ENCODE assay signal across 20 cellular contexts in genomic region chr6:167672738-167673137, GRCh38.
DNase-seq lines count a peak whose midpoint lies in the region; ATAC-seq, FAIRE-seq and TF ChIP-seq lines count a peak whose summit lies in the region.
"Had no signal": no experiment of that assay in that cellular context is flagged by ENCODE, and none has a peak within 500 bp of the region (broad histone marks: within the 10 kb centered on the region; RNA-seq: fewer than 3 reads in every experiment).

No MANE protein-coding gene starts in this region.

- H2BK120ac ChIP-seq in H1 (replicated peaks; ENCODE audit: low read depth, low read length) = no peak overlapping the region

- no peak overlapping the region for H3K56ac ChIP-seq in H1 (replicated peaks; ENCODE audit: insufficient read length, low read depth, low read length)

- peaks cover 11 to 12% of the 10 kb centered on the region in 2 experiments; a peak in 2 of 4 replicates for H3K9me3 ChIP-seq in H1 (ENCODE audit: insufficient read depth in 2 of 2, low read depth in 1 of 2, low read length in 1 of 2)
- no peaks in the 10 kb centered on the region for H3K9me3 ChIP-seq in aorta (ENCODE audit: control insufficient read depth, low read length)
- H3K9me3 ChIP-seq in effector memory CD4-positive, alpha-beta T cell (ENCODE audit: control insufficient read depth, low read length) = no peaks in the 10 kb centered on the region
- H3K9me3 ChIP-seq: HAP-1 had no signal

- H3K79me1 ChIP-seq in H1 (ENCODE audit: low read depth, low read length) = no peaks in the 10 kb centered on the region

- no peak overlapping the region for H3K4me2 ChIP-seq in H1 (ENCODE audit: insufficient read depth in 1 of 2, low read depth in 2 of 2, low read length in 2 of 2)

- POLR2A ChIA-PET in H1 (lab: Charles Lee; ENCODE audit: partially characterized antibody) = no interaction called here

- H3K27me3 Mint-ChIP-seq in nephron (ENCODE audit: low read depth) (peaks cover 17% of the 10 kb centered on the region), progenitor cell of endocrine pancreas (no peaks in the 10 kb centered on the region)

- H3K4me1 ChIP-seq in H1 (replicated peaks in 1 of 4; ENCODE audit: control insufficient read depth in 3 of 4, insufficient read depth in 4 of 4, low read length in 3 of 4) = peaks cover 0 to 11% (median 6%) of the 10 kb centered on the region in 4 experiments; a peak in 5 of 7 replicates
- no peaks in the 10 kb centered on the region for H3K4me1 ChIP-seq in aorta (ENCODE audit: control insufficient read depth in 1 of 2, insufficient read depth in 2 of 2, low read length in 2 of 2)
- no peaks in the 10 kb centered on the region for H3K4me1 ChIP-seq in effector memory CD4-positive, alpha-beta T cell (ENCODE audit: control insufficient read depth, insufficient read depth, low read length, poor library complexity, severe bottlenecking)
- H3K4me1 ChIP-seq: BE2C had no signal

- no peak overlapping the region for H2AFZ ChIP-seq in H1 (ENCODE audit: low read length)

- CTCF ChIA-PET in H1 (lab: Charles Lee; ENCODE audit: partially characterized antibody) = interaction anchor here (0.7 to 0.9 kb wide), 2 partner anchors 39 to 313 kb away, joined by 3 read pairs; no protein-coding TSS in a partner anchor

- no peak overlapping the region for H2BK5ac ChIP-seq in H1 (ENCODE audit: low read depth, low read length)

- no peaks in the 10 kb centered on the region for H3K36me3 ChIP-seq in H1 (ENCODE audit: control insufficient read depth in 2 of 4, insufficient read depth in 4 of 4, low read length in 3 of 4)
- no peaks in the 10 kb centered on the region for H3K36me3 ChIP-seq in aorta (ENCODE audit: control insufficient read depth in 1 of 2, insufficient read depth in 2 of 2, low read length in 1 of 2)
- no peaks in the 10 kb centered on the region for H3K36me3 ChIP-seq in effector memory CD4-positive, alpha-beta T cell (ENCODE audit: control insufficient read depth, insufficient read depth, low read length)
- H3K36me3 ChIP-seq: BE2C, HAP-1 had no signal

- H3K23me2 ChIP-seq in H1 (ENCODE audit: low read depth, low read length) = no peaks in the 10 kb centered on the region

- TF ChIP-seq RAD21 in H1 (IDR thresholded peaks at IDR 0.05 in 1 of 2, conservative IDR thresholded peaks at IDR 0.05 in 1 of 2; ENCODE audit: low read depth in 2 of 2, low read length in 2 of 2) = no peak

- H3K27ac Mint-ChIP-seq in nephron (peak overlapping the region in 2 of 3 experiments; percentile 68 to 78), progenitor cell of endocrine pancreas (peak overlapping the region; percentile 71)
- H3K27ac Mint-ChIP-seq: CD8-positive, alpha-beta memory T cell had no signal

- H3K4me3 Mint-ChIP-seq in nephron = no peak overlapping the region
- no peak overlapping the region for H3K4me3 Mint-ChIP-seq in progenitor cell of endocrine pancreas (ENCODE audit: low read depth)
- H3K4me3 Mint-ChIP-seq: CD4-positive, CD25-positive, alpha-beta regulatory T cell; CD8-positive, alpha-beta memory T cell had no signal

- H3K36me3 Mint-ChIP-seq in nephron (ENCODE audit: low read depth) (peaks cover 5% of the 10 kb centered on the region), progenitor cell of endocrine pancreas (ENCODE audit: insufficient read depth) (peaks cover 1% of the 10 kb centered on the region)
- H3K36me3 Mint-ChIP-seq: CD4-positive, CD25-positive, alpha-beta regulatory T cell; CD8-positive, alpha-beta memory T cell had no signal

- peaks cover 48% of the 10 kb centered on the region for H3K4me1 Mint-ChIP-seq in nephron
- peaks cover 63% of the 10 kb centered on the region for H3K4me1 Mint-ChIP-seq in progenitor cell of endocrine pancreas (ENCODE audit: low read depth)
- H3K4me1 Mint-ChIP-seq: CD4-positive, CD25-positive, alpha-beta regulatory T cell; CD8-positive, alpha-beta memory T cell had no signal

- H3K4me3 ChIP-seq in H1 (ENCODE audit: extremely low read depth in 1 of 4, insufficient read depth in 2 of 4, low read depth in 3 of 4, low read length in 4 of 4) (no peak overlapping the region), aorta (ENCODE audit: low read length in 2 of 2) (no peak overlapping the region)
- H3K4me3 ChIP-seq in effector memory CD4-positive, alpha-beta T cell (ENCODE audit: insufficient read depth, low read depth, low read length, poor library complexity, severe bottlenecking) = no peak overlapping the region
- H3K4me3 ChIP-seq: HAP-1 had no signal

- H2BK12ac ChIP-seq in H1 (ENCODE audit: low read depth, low read length) = 0 out of 2 replicates have a peak overlapping the region, but pooled peaks have one; percentile 60

- 96% methylated on average over 3 of the region's 3 CpGs; no CpG with 5 or more reads in 1 of the 2 experiments for WGBS in H1 (ENCODE audit: extremely low coverage in 1 of 2, insufficient coverage in 1 of 2, insufficient read length in 1 of 2, insufficient replicate concordance in 2 of 2, low coverage in 1 of 2, low lambda C conversion rate in 2 of 2, missing lambda C conversion rate in 1 of 2), 2 experiments
- 95 to 97% methylated on average over 3 of the region's 3 CpGs for WGBS in aorta, 2 donors

- no peak overlapping the region for H4K5ac ChIP-seq in H1 (ENCODE audit: insufficient read length, low read depth, low read length)

- no peak for FAIRE-seq in H1 (lab: Jason Lieb, UNC)
- FAIRE-seq: A204.1, D721Med, G401.6, GM12891, GM19239 had no signal

- H2BK20ac ChIP-seq in H1 (ENCODE audit: low read length) = no peak overlapping the region

- no peak overlapping the region for H3K23ac ChIP-seq in H1 (ENCODE audit: insufficient read length)

- H2BK15ac ChIP-seq in H1 (ENCODE audit: low read length) = no peak overlapping the region

- TF ChIP-seq EP300 in H1 (IDR thresholded peaks at IDR 0.05; ENCODE audit: borderline replicate concordance in 1 of 2, low read depth in 2 of 2, low read length in 2 of 2) = no peak

- H3K18ac ChIP-seq in H1 (ENCODE audit: extremely low read depth, low read length) = no peak overlapping the region

- peaks cover 4% of the 10 kb centered on the region for H3K9me3 Mint-ChIP-seq in nephron
- peaks cover 12% of the 10 kb centered on the region for H3K9me3 Mint-ChIP-seq in progenitor cell of endocrine pancreas (ENCODE audit: low read depth)

- no peak for TF ChIP-seq POLR2A in H1 (IDR thresholded peaks at IDR 0.05; ENCODE audit: control extremely low read depth in 1 of 2, low read depth in 2 of 2, low read length in 2 of 2)

- H3K79me2 ChIP-seq in H1 (ENCODE audit: control insufficient read depth in 1 of 2, insufficient read depth in 2 of 2, low read length in 2 of 2) = no peaks in the 10 kb centered on the region

- no peaks in the 10 kb centered on the region for H4K20me1 ChIP-seq in H1 (replicated peaks in 1 of 2; ENCODE audit: control insufficient read depth in 1 of 2, insufficient read depth in 2 of 2, low read length in 2 of 2)

- no peak for ATAC-seq in aorta (ENCODE audit: low FRiP score)

- H4K8ac ChIP-seq in H1 (ENCODE audit: extremely low read depth, insufficient read depth, low read length) = no peak overlapping the region

- H3K27ac ChIP-seq in H1 (ENCODE audit: low read depth, low read length) (no peak overlapping the region), aorta (ENCODE audit: low read depth in 1 of 2, low read length in 2 of 2) (no peak overlapping the region)
- no peak overlapping the region for H3K27ac ChIP-seq in effector memory CD4-positive, alpha-beta T cell (ENCODE audit: insufficient read depth, low read length, poor library complexity, severe bottlenecking)

- H2AK5ac ChIP-seq in H1 (ENCODE audit: low read depth, low read length) = 0 out of 2 replicates have a peak overlapping the region, but pooled peaks have one; percentile 66

- no peak overlapping the region for H4K91ac ChIP-seq in H1 (replicated peaks; ENCODE audit: insufficient read length, low read length)

- no peak overlapping the region for H3K14ac ChIP-seq in H1 (ENCODE audit: insufficient read length)

- TF ChIP-seq CTCF in H1 (IDR thresholded peaks at IDR 0.05; ENCODE audit: control extremely low read depth in 1 of 3, insufficient read depth in 1 of 3, low read depth in 1 of 3, low read length in 3 of 3) (no peak), nephron (IDR thresholded peaks at IDR 0.05; ENCODE audit: unreplicated experiment in 3 of 3) (no peak), progenitor cell of endocrine pancreas (IDR thresholded peaks at IDR 0.05; ENCODE audit: unreplicated experiment) (no peak)

- no peak overlapping the region for H3K4ac ChIP-seq in H1 (replicated peaks; ENCODE audit: insufficient read length, low read depth, low read length)

- H3K27me3 ChIP-seq in H1 (replicated peaks in 1 of 4; ENCODE audit: control insufficient read depth in 3 of 4, extremely low read depth in 1 of 4, insufficient read depth in 3 of 4, low read length in 3 of 4) = peaks cover 0 to 5% (median 0%) of the 10 kb centered on the region in 4 experiments; a peak in 3 of 7 replicates
- H3K27me3 ChIP-seq in aorta (ENCODE audit: control insufficient read depth in 1 of 2, insufficient read depth in 2 of 2, low read length in 1 of 2) = no peaks in the 10 kb centered on the region
- H3K27me3 ChIP-seq in effector memory CD4-positive, alpha-beta T cell (replicated peaks; ENCODE audit: control insufficient read depth, insufficient read depth, low read length, poor library complexity, severe bottlenecking) = peaks cover 4% of the 10 kb centered on the region

- intact Hi-C loops in aorta (cut with DNase I) = no loop called here

- no peak for DNase-seq in H1 (ENCODE audit: low read depth in 1 of 2, low spot score in 2 of 2)
- DNase-seq in progenitor cell of endocrine pancreas (ENCODE audit: low spot score, unreplicated experiment) = no peak
- DNase-seq in aorta = no peak
- no peak for DNase-seq in RKO (ENCODE audit: low spot score)
- DNase-seq in NCI-H526 treated with DMSO at 0.1 percent for 48 hours (lab: John Stamatoyannopoulos, UW) = no peak
- no peak for DNase-seq in effector memory CD4-positive, alpha-beta T cell
- DNase-seq: ACHN; BE2C; C1 segment of cervical spinal cord; CD4-positive, CD25-positive, alpha-beta regulatory T cell; CD8-positive, alpha-beta memory T cell; COR-L47; IMR-90 had no signal

- no peak overlapping the region for H3K9ac ChIP-seq in H1 (replicated peaks in 1 of 4; ENCODE audit: extremely low read depth in 1 of 4, low read depth in 3 of 4, low read length in 3 of 4)

TF ChIP-seq in H1, 55 proteins besides CTCF, POLR2A, EP300 and RAD21 (continues in another document):
- TF ChIP-seq EZH2 (IDR thresholded peaks at IDR 0.05; ENCODE audit: low read depth, low read length, severe bottlenecking) = no peak
- TF ChIP-seq GTF2F1 (IDR thresholded peaks at IDR 0.05; ENCODE audit: borderline replicate concordance, low read depth, low read length) = no peak
- no peak for TF ChIP-seq SP1 (IDR thresholded peaks at IDR 0.05; ENCODE audit: low read depth, low read length)
- no peak for TF ChIP-seq RNF2 (IDR thresholded peaks at IDR 0.05; ENCODE audit: borderline replicate concordance, low read depth, low read length, missing control alignments, poor library complexity, severe bottlenecking)
- no peak for TF ChIP-seq BRCA1 (IDR thresholded peaks at IDR 0.05; ENCODE audit: low read depth, low read length)
- no peak for TF ChIP-seq YY1 (IDR thresholded peaks at IDR 0.05; ENCODE audit: low read depth, low read length)
- no peak for TF ChIP-seq POLR2AphosphoS5 (IDR thresholded peaks at IDR 0.05; ENCODE audit: low read depth, low read length)
- TF ChIP-seq MAFK (IDR thresholded peaks at IDR 0.05; ENCODE audit: low read depth, low read length) = no peak
- no peak for TF ChIP-seq PHF8 (conservative IDR thresholded peaks at IDR 0.05; ENCODE audit: low read depth, low read length)
